ENCODE assay signal across 29 cellular contexts in genomic region chr18:28858248-28858647, GRCh38.
"Had no signal": no experiment of that assay in that cellular context is flagged by ENCODE, and none has a peak within 500 bp of the region (broad histone marks: within the 10 kb centered on the region; RNA-seq: fewer than 3 reads in every experiment).

No MANE protein-coding gene starts in this region.

- H3K4me3 ChIP-seq: pancreas, prostate gland, right atrium auricular region, right lobe of liver, sigmoid colon, spleen, suprapubic skin, testis, tibial artery, transverse colon, upper lobe of right lung, uterus had no signal

- H3K9me3 ChIP-seq: neutrophil, pancreas, prostate gland, right atrium auricular region, right lobe of liver, sigmoid colon, spleen, suprapubic skin, testis, tibial artery, transverse colon, upper lobe of right lung, uterus had no signal

- H3K27ac ChIP-seq: neutrophil, pancreas, prostate gland, right atrium auricular region, right lobe of liver, sigmoid colon, spleen, suprapubic skin, testis, tibial artery, transverse colon, upper lobe of right lung, uterus had no signal

- ATAC-seq: naive thymus-derived CD8-positive, alpha-beta T cell; natural killer cell treated with Interleukin-12 subunit alpha and Interleukin-12 subunit beta and Interleukin-15 and Interleukin-18, amount 100 ng/mL, for 72 hours; pancreas; right lobe of liver; stimulated activated memory B cell treated with anti-CD40 and anti-IgM and Interleukin-4, amounts not matched to agents 10 μg/mL and 1 μg/mL and 100 μg/mL, for 72 hours; stimulated activated naive CD8-positive, alpha-beta T cell treated with anti-CD3 and anti-CD28 coated beads, Interleukin-15, amount 100 ng/mL, for 72 hours; stimulated activated naive CD8-positive, alpha-beta T cell treated with anti-CD3 and anti-CD28 coated beads, Interleukin-15, Interleukin-2, amounts not matched to agents 100 U/mL and 50 U/mL, for 24 hours; upper lobe of right lung had no signal

- DNase-seq: naive thymus-derived CD8-positive, alpha-beta T cell; nephron progenitor cell; nucleus accumbens; pancreas; retina; right lobe of liver; sigmoid colon; small intestine; spleen; stimulated activated CD4-positive, alpha-beta T cell treated with anti-CD3 and anti-CD28 coated beads, Interleukin-12 subunit alpha, Interleukin-12 subunit beta, amount 100 ng/mL, for 4 hours; stimulated activated CD4-positive, alpha-beta T cell treated with anti-CD3 and anti-CD28 coated beads, Interleukin-1b, Interleukin-23, amount 100 ng/mL, for 48 hours; stimulated activated CD4-positive, alpha-beta T cell treated with anti-CD3 and anti-CD28 coated beads, Interleukin-4, amount 100 ng/mL, for 1 hour; stimulated activated CD4-positive, alpha-beta T cell treated with anti-CD3 and anti-CD28 coated beads, Interleukin-4, amount 100 ng/mL, for 4 hours; stimulated activated CD8-positive, alpha-beta memory T cell treated with anti-CD3 and anti-CD28 coated beads, Interleukin-4, amount 100 ng/mL, for 48 hours; stimulated activated naive CD4-positive, alpha-beta T cell; stimulated activated naive CD8-positive, alpha-beta T cell treated with anti-CD3 and anti-CD28 coated beads, Interleukin-15, amount 100 ng/mL, for 72 hours; stimulated activated naive CD8-positive, alpha-beta T cell treated with anti-CD3 and anti-CD28 coated beads, Interleukin-15, Interleukin-2, amounts not matched to agents 100 U/mL and 50 U/mL, for 24 hours; substantia nigra; testis; tibial artery; transverse colon; upper lobe of right lung; uterus had no signal

- H3K4me1 ChIP-seq: pancreas, prostate gland, right lobe of liver, spleen, suprapubic skin, testis, upper lobe of right lung, uterus had no signal

- H3K27me3 ChIP-seq: neutrophil, pancreas, right atrium auricular region, right lobe of liver, sigmoid colon, spleen, suprapubic skin, testis, tibial artery, transverse colon, upper lobe of right lung, uterus had no signal

- H3K36me3 ChIP-seq: neutrophil, pancreas, prostate gland, right atrium auricular region, right lobe of liver, sigmoid colon, spleen, suprapubic skin, tibial artery, transverse colon, upper lobe of right lung, uterus had no signal
